In genomic region chr10:114538544-114538906, GRCh38 we compare ENCODE assay signal across 9 cellular contexts.
A peak's percentile ranks its signal among the peaks of the same experiment; 100 is the strongest.
DNase-seq lines count a peak whose midpoint lies in the region; ATAC-seq and TF ChIP-seq lines count a peak whose summit lies in the region.
"Had no signal": no experiment of that assay in that cellular context is flagged by ENCODE, and none has a peak within 500 bp of the region (broad histone marks: within the 10 kb centered on the region; RNA-seq: fewer than 3 reads in every experiment).

No MANE protein-coding gene starts in this region.

- H4K91ac ChIP-seq in H9 (ENCODE audit: insufficient read length, low read depth, low read length): no peak overlapping the region

- H3K27ac ChIP-seq in H9 (ENCODE audit: insufficient read length, low read depth, low read length) (no peak overlapping the region), colonic mucosa (peak overlapping the region; percentile 54)

- H4K8ac ChIP-seq in H9 (replicated peaks; ENCODE audit: insufficient read length, low read depth, low read length): no peak overlapping the region

- no peak overlapping the region for H3K4me2 ChIP-seq in H9 (ENCODE audit: insufficient read depth, insufficient read length, low read length)

- no peak overlapping the region for H3K18ac ChIP-seq in H9 (ENCODE audit: insufficient read length, low read depth, low read length)

- no peaks in the 10 kb centered on the region for H4K20me1 ChIP-seq in H9 (ENCODE audit: control insufficient read depth, insufficient read depth, insufficient read length)

- no peaks in the 10 kb centered on the region for H3K79me1 ChIP-seq in H9 (ENCODE audit: insufficient read depth, low read depth, low read length, poor library complexity, severe bottlenecking)

- H2BK12ac ChIP-seq in H9 (ENCODE audit: insufficient read length, low read depth, low read length): no peak overlapping the region

- DNase-seq in H9: peak; percentile 55
- DNase-seq in T-helper 9 cell: peak; percentile 47
- DNase-seq in colonic mucosa: peak; percentile 90
- peak in 2 of 3 experiments; percentile 29 to 35 for DNase-seq in stimulated activated CD4-positive, alpha-beta T cell treated with anti-CD3 and anti-CD28 coated beads, TNF-alpha, amount 100 ng/mL, for 4 hours (ENCODE audit: low read depth in 3 of 3)
- DNase-seq in NCI-H1105 treated with DMSO at 0.1 percent for 48 hours (lab: John Stamatoyannopoulos, UW): no peak
- DNase-seq in COLO829 (ENCODE audit: low spot score): no peak

- H3K4me3 ChIP-seq in colonic mucosa: no peak overlapping the region
- H3K4me3 ChIP-seq: K562 had no signal

- H3K14ac ChIP-seq in H9 (ENCODE audit: insufficient read depth, low read length): no peak overlapping the region

- no peak overlapping the region for H4K5ac ChIP-seq in H9 (ENCODE audit: insufficient read length, low read depth, low read length)

- no peak overlapping the region for H2BK20ac ChIP-seq in H9 (ENCODE audit: low read depth, low read length, poor library complexity, severe bottlenecking)

- no peak for ATAC-seq in GM21526 (IDR thresholded peaks at IDR 0.05; ENCODE audit: low FRiP score, unreplicated experiment)
- ATAC-seq in GM19467 (IDR thresholded peaks at IDR 0.05; ENCODE audit: unreplicated experiment): no peak
- ATAC-seq: K562 had no signal

- no peak overlapping the region for H3K23ac ChIP-seq in H9 (ENCODE audit: insufficient read length, low read depth, low read length)

- WGBS in H9 (ENCODE audit: extremely low coverage, insufficient read length, low lambda C conversion rate): no CpG with 5 or more reads among the region's 9 CpGs

- TF ChIP-seq CTCF in H9 (conservative IDR thresholded peaks at IDR 0.05): no peak
- no peak for TF ChIP-seq CTCF in colonic mucosa (IDR thresholded peaks at IDR 0.05)

- H3K23me2 ChIP-seq in H9 (ENCODE audit: insufficient read length, low read depth, low read length, poor library complexity, severe bottlenecking): no peaks in the 10 kb centered on the region

- no peak overlapping the region for H3T11ph ChIP-seq in H9 (ENCODE audit: low read length)

- H3K56ac ChIP-seq in H9 (ENCODE audit: insufficient read length, low read depth, low read length): no peak overlapping the region

- H3K9ac ChIP-seq in H9 (ENCODE audit: extremely low read depth, insufficient read length, low read length): no peak overlapping the region
- H3K9ac ChIP-seq in colonic mucosa (ENCODE audit: low read depth in 2 of 2, low read length in 2 of 2): peak overlapping the region; percentile 52 to 73

- H3K27me3 ChIP-seq in H9 (ENCODE audit: insufficient read depth, low read length): no peaks in the 10 kb centered on the region; the same call in 1 of the 2 replicates
- no peaks in the 10 kb centered on the region for H3K27me3 ChIP-seq in colonic mucosa

- H3K4ac ChIP-seq in H9 (ENCODE audit: low read depth, low read length): no peak overlapping the region

- H2BK5ac ChIP-seq in H9 (ENCODE audit: insufficient read length, low read length): no peak overlapping the region

- H3K36me3 ChIP-seq in colonic mucosa: no peaks in the 10 kb centered on the region

- H3K9me3 ChIP-seq in H9 (ENCODE audit: control insufficient read depth, low read depth, low read length) (no peaks in the 10 kb centered on the region), colonic mucosa (no peaks in the 10 kb centered on the region)

- peaks cover 5% of the 10 kb centered on the region; the same call in 1 of the 2 replicates for H3K4me1 ChIP-seq in H9 (ENCODE audit: insufficient read depth, low read length)
- no peaks in the 10 kb centered on the region for H3K4me1 ChIP-seq in colonic mucosa

- peaks cover 1 to 4% (median 3%) of the 10 kb centered on the region in 3 experiments; a peak in 3 of 7 replicates for H3K36me3 Mint-ChIP-seq in H9 (ENCODE audit: insufficient read depth in 1 of 3, low read depth in 3 of 3)

- H2BK15ac ChIP-seq in H9 (ENCODE audit: low read depth, low read length): no peak overlapping the region

- H3K9me3 Mint-ChIP-seq in H9: peaks cover 2 to 11% of the 10 kb centered on the region in 2 experiments; a peak in 4 of 5 replicates

- no peak overlapping the region for H2BK120ac ChIP-seq in H9 (ENCODE audit: low read depth, low read length, poor library complexity, severe bottlenecking)

- H2AK5ac ChIP-seq in H9 (ENCODE audit: insufficient read length, low read length): no peak overlapping the region

- peaks cover 25 to 26% of the 10 kb centered on the region in 2 experiments for H3K4me1 Mint-ChIP-seq in H9

- intact Hi-C loops in colonic mucosa (cut with DNase I): no loop called here

- peak overlapping the region; percentile 21 to 47; a peak in 4 of 5 replicates for H3K4me3 Mint-ChIP-seq in H9

- H3K79me2 ChIP-seq in H9 (ENCODE audit: insufficient read depth, low read length): no peaks in the 10 kb centered on the region

- no peak overlapping the region for H3K27ac Mint-ChIP-seq in H9

- peaks cover 60% of the 10 kb centered on the region for H3K27me3 Mint-ChIP-seq in H9 (ENCODE audit: low read depth)

- H2AFZ ChIP-seq in H9 (ENCODE audit: low read length): no peak overlapping the region

Comparison
In these comparisons a context has a peak if more than half of its experiments do, and no peak if none do; other contexts are left out.
1. DNase-seq: peak in H9 (single experiment), T-helper 9 cell (single experiment), colonic mucosa (single experiment) and stimulated activated CD4-positive, alpha-beta T cell treated with anti-CD3 and anti-CD28 coated beads, TNF-alpha, amount 100 ng/mL, for 4 hours (2 of 3); none in NCI-H1105 treated with DMSO at 0.1 percent for 48 hours (single experiment) and COLO829 (single experiment).